In the genomic region with DNA sequence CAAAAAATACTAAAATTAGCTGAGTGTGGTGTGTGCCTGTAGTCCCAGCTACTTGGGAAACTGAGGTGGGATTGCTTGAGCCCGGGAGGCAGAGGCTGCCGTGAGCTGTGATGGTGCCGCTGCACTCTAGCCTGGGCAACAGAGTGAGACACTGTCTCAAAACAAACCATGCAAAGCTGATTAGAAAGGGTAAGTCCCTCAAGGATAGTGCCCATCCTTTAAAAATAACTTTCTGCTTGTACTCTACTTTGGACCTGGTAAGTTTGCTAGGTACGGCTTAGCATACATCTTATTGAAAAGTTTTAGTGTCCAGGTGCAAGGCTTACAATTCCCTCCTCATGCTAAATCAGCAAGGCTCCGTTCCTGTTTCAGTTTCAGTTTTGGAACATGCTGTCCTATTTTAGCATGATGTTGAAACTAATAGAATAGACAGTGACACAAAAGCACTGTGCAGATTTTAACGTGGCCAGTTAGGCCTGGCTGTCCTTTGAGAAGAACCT, we compare ENCODE assay signal across 1 cellular context.
TF ChIP-seq lines count a peak whose summit lies in the region.

No MANE protein-coding gene starts in this region.

TF ChIP-seq in SK-N-SH, 30 proteins besides CTCF, POLR2A, EP300 and RAD21 (continued from another document):
- TF ChIP-seq, protein P1, sequence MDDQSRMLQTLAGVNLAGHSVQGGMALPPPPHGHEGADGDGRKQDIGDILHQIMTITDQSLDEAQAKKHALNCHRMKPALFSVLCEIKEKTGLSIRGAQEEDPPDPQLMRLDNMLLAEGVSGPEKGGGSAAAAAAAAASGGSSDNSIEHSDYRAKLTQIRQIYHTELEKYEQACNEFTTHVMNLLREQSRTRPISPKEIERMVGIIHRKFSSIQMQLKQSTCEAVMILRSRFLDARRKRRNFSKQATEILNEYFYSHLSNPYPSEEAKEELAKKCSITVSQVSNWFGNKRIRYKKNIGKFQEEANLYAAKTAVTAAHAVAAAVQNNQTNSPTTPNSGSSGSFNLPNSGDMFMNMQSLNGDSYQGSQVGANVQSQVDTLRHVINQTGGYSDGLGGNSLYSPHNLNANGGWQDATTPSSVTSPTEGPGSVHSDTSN (IDR thresholded peaks at IDR 0.05) = no peak
- TF ChIP-seq POLR2AphosphoS5 (IDR thresholded peaks at IDR 0.05; ENCODE audit: low read depth, low read length) (no peak), ELF1 (IDR thresholded peaks at IDR 0.05) (no peak), FOXJ3 (CRISPR knock-in tag; IDR thresholded peaks at IDR 0.05) (no peak), TAF1 (IDR thresholded peaks at IDR 0.05; ENCODE audit: borderline replicate concordance, low read depth, low read length) (no peak)
- TF ChIP-seq, protein P2, sequence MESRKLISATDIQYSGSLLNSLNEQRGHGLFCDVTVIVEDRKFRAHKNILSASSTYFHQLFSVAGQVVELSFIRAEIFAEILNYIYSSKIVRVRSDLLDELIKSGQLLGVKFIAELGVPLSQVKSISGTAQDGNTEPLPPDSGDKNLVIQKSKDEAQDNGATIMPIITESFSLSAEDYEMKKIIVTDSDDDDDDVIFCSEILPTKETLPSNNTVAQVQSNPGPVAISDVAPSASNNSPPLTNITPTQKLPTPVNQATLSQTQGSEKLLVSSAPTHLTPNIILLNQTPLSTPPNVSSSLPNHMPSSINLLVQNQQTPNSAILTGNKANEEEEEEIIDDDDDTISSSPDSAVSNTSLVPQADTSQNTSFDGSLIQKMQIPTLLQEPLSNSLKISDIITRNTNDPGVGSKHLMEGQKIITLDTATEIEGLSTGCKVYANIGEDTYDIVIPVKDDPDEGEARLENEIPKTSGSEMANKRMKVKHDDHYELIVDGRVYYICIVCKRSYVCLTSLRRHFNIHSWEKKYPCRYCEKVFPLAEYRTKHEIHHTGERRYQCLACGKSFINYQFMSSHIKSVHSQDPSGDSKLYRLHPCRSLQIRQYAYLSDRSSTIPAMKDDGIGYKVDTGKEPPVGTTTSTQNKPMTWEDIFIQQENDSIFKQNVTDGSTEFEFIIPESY (IDR thresholded peaks at IDR 0.05; ENCODE audit: borderline replicate concordance, low read depth) = no peak
